11 cellular contexts compared by ENCODE assay signal in genomic region chr7:127678947-127679346, GRCh38. TPM values are rescaled to one million over a fixed set of nuclear protein-coding genes. Genes with fewer than 3 reads are reported as not detected.
DNase-seq lines count a peak whose midpoint lies in the region; ATAC-seq and TF ChIP-seq lines count a peak whose summit lies in the region.
"Had no signal": no experiment of that assay in that cellular context is flagged by ENCODE, and none has a peak within 500 bp of the region (broad histone marks: within the 10 kb centered on the region; RNA-seq: fewer than 3 reads in every experiment).

No MANE protein-coding gene starts in this region.

- H3K9me3 Mint-ChIP-seq in natural killer cell treated with Interleukin-12 subunit alpha and Interleukin-12 subunit beta and Interleukin-15 and Interleukin-18, amount 100 ng/mL, for 72 hours = peaks cover 6% of the 10 kb centered on the region
- peaks cover 0 to 4% of the 10 kb centered on the region in 2 donors for H3K9me3 Mint-ChIP-seq in natural killer cell
- peaks cover 23% of the 10 kb centered on the region for H3K9me3 Mint-ChIP-seq in WTC11

- CTCF ChIA-PET in WTC11 (lab: Charles Lee) = interaction anchor here (1.8 kb wide), 1 partner anchor 59 kb away, joined by 6 read pairs; no protein-coding TSS in a partner anchor

- no peaks in the 10 kb centered on the region for H3K27me3 Mint-ChIP-seq in natural killer cell treated with Interleukin-12 subunit alpha and Interleukin-12 subunit beta and Interleukin-15 and Interleukin-18, amount 100 ng/mL, for 72 hours
- H3K27me3 Mint-ChIP-seq in natural killer cell (ENCODE audit: low read depth in 2 of 2) = no peaks in the 10 kb centered on the region
- no peaks in the 10 kb centered on the region for H3K27me3 Mint-ChIP-seq in WTC11 (ENCODE audit: low read depth)
- H3K27me3 Mint-ChIP-seq: activated naive CD8-positive, alpha-beta T cell treated with anti-CD3 and anti-CD28 coated beads, Interleukin-2, amount 10 ng/mL, durations not matched to agents 7 days and 5 days; CD4-positive, alpha-beta memory T cell had no signal

- intact Hi-C loops in natural killer cell (cut with micrococcal nuclease) = no loop called here

- ATAC-seq in natural killer cell treated with Interleukin-12 subunit alpha and Interleukin-12 subunit beta and Interleukin-15 and Interleukin-18, amount 100 ng/mL, for 72 hours = peak in 1 of 2 donors; percentile 73
- ATAC-seq in natural killer cell (no peak), HG02840 (IDR thresholded peaks at IDR 0.05; ENCODE audit: low FRiP score, unreplicated experiment) (peak; percentile 61), WTC11 (no peak)
- ATAC-seq: Right ventricle myocardium inferior had no signal

- POLR2A ChIA-PET in WTC11 (lab: Charles Lee) = no interaction called here

- H3K4me1 Mint-ChIP-seq in natural killer cell treated with Interleukin-12 subunit alpha and Interleukin-12 subunit beta and Interleukin-15 and Interleukin-18, amount 100 ng/mL, for 72 hours (ENCODE audit: low read depth in 2 of 2) = peaks cover 33 to 60% of the 10 kb centered on the region in 2 donors
- H3K4me1 Mint-ChIP-seq in natural killer cell = peaks cover 48 to 54% of the 10 kb centered on the region in 2 donors
- H3K4me1 Mint-ChIP-seq in WTC11 = peaks cover 73% of the 10 kb centered on the region

- H3K4me3 Mint-ChIP-seq in natural killer cell treated with Interleukin-12 subunit alpha and Interleukin-12 subunit beta and Interleukin-15 and Interleukin-18, amount 100 ng/mL, for 72 hours = peak overlapping the region; percentile 42
- H3K4me3 Mint-ChIP-seq in natural killer cell (no peak overlapping the region), WTC11 (no peak overlapping the region)
- H3K4me3 Mint-ChIP-seq: activated naive CD8-positive, alpha-beta T cell treated with anti-CD3 and anti-CD28 coated beads, Interleukin-2, amount 10 ng/mL, durations not matched to agents 7 days and 5 days had no signal

- DNase-seq in natural killer cell treated with Interleukin-12 subunit alpha and Interleukin-12 subunit beta and Interleukin-15 and Interleukin-18, amount 100 ng/mL, for 72 hours (ENCODE audit: low spot score) = no peak
- no peak for DNase-seq in natural killer cell
- no peak for DNase-seq in WTC11 (ENCODE audit: low spot score)
- DNase-seq in AG20443 (ENCODE audit: low spot score) = no peak
- DNase-seq in NCI-H1417 treated with DMSO at 0.1 percent for 48 hours (lab: John Stamatoyannopoulos, UW) = no peak
- no peak for DNase-seq in iPS-NIHi11 (ENCODE audit: low spot score)
- no peak for DNase-seq in NCI-H2029 (lab: John Stamatoyannopoulos, UW)
- DNase-seq: activated naive CD8-positive, alpha-beta T cell treated with anti-CD3 and anti-CD28 coated beads, Interleukin-2, amount 10 ng/mL, durations not matched to agents 7 days and 5 days; CD4-positive, alpha-beta memory T cell had no signal

- H3K27ac Mint-ChIP-seq in natural killer cell treated with Interleukin-12 subunit alpha and Interleukin-12 subunit beta and Interleukin-15 and Interleukin-18, amount 100 ng/mL, for 72 hours = peak overlapping the region in 1 of 2 donors; percentile 72
- H3K27ac Mint-ChIP-seq in natural killer cell (no peak overlapping the region), WTC11 (peak overlapping the region; percentile 9; the same call in 1 of the 2 replicates)
- H3K27ac Mint-ChIP-seq: activated naive CD8-positive, alpha-beta T cell treated with anti-CD3 and anti-CD28 coated beads, Interleukin-2, amount 10 ng/mL, durations not matched to agents 7 days and 5 days had no signal

- TF ChIP-seq CTCF in natural killer cell (IDR thresholded peaks at IDR 0.05) = no peak
- TF ChIP-seq CTCF in WTC11 (IDR thresholded peaks at IDR 0.05) = no peak

- peaks cover 14% of the 10 kb centered on the region for H3K36me3 Mint-ChIP-seq in natural killer cell treated with Interleukin-12 subunit alpha and Interleukin-12 subunit beta and Interleukin-15 and Interleukin-18, amount 100 ng/mL, for 72 hours
- H3K36me3 Mint-ChIP-seq in natural killer cell = peaks cover 24% of the 10 kb centered on the region
- peaks cover 57% of the 10 kb centered on the region for H3K36me3 Mint-ChIP-seq in WTC11

TF ChIP-seq in WTC11, 78 proteins besides CTCF, POLR2A, EP300 and RAD21:
- no peak for TF ChIP-seq ZNF263 (CRISPR knock-in tag; IDR thresholded peaks at IDR 0.05; ENCODE audit: low read depth)

RNA-seq across cellular contexts. Expression of gene SND1, which starts 27.0 kb away (rescaled TPM):
- 100 to 1,000 TPM; 311 to 347 TPM for total RNA-seq in natural killer cell treated with Interleukin-12 subunit alpha and Interleukin-12 subunit beta and Interleukin-15 and Interleukin-18, amount 100 ng/mL, for 72 hours
- 100 to 1,000 TPM; 149 to 188 (median 149) TPM for total RNA-seq in natural killer cell
- total RNA-seq in WTC11 (2021) = 237 to 261 TPM (median 240 TPM) in 3 replicates
